ENCODE assay signal across 34 cellular contexts in genomic region chr1:179541774-179542173, GRCh38. TPM values are rescaled to one million over a fixed set of nuclear protein-coding genes. Genes with fewer than 3 reads are reported as not detected.
"Had no signal": no experiment of that assay in that cellular context is flagged by ENCODE, and none has a peak within 500 bp of the region (broad histone marks: within the 10 kb centered on the region; RNA-seq: fewer than 3 reads in every experiment).

No MANE protein-coding gene starts in this region.

- ATAC-seq: activated CD4-positive, alpha-beta T cell treated with anti-CD3 and anti-CD28 coated beads for 36 hours; activated CD4-positive, CD25-positive, alpha-beta regulatory T cell treated with anti-CD3 and anti-CD28 coated beads, Interleukin-2, amount 50 U/mL, for 24 hours; activated CD8-positive, alpha-beta memory T cell treated with anti-CD3 and anti-CD28 coated beads, Interleukin-2, amount 10 ng/mL, durations not matched to agents 7 days and 5 days; activated CD8-positive, alpha-beta T cell treated with anti-CD3 and anti-CD28 coated beads, Interleukin-2, amount 10 ng/mL, durations not matched to agents 7 days and 5 days; activated naive CD8-positive, alpha-beta T cell treated with anti-CD3 and anti-CD28 coated beads, Interleukin-2, amount 50 U/mL, for 24 hours; WTC11 had no signal

- H3K27me3 ChIP-seq: ascending aorta, cardiac muscle cell had no signal

- H3K4me1 ChIP-seq: ascending aorta had no signal

- FAIRE-seq: bronchial epithelial cell had no signal

- H3K9me3 ChIP-seq: ascending aorta had no signal

- H3K36me3 ChIP-seq: ascending aorta, cardiac muscle cell, WERI-Rb-1 had no signal

- H3K4me3 ChIP-seq: ascending aorta, cardiac muscle cell had no signal

- H3K27ac ChIP-seq: ascending aorta, cardiac muscle cell, WERI-Rb-1 had no signal

- DNase-seq: activated CD4-positive, alpha-beta memory T cell treated with anti-CD3 and anti-CD28 coated beads, Interleukin-2, amount 10 ng/mL, durations not matched to agents 7 days and 5 days; activated CD4-positive, alpha-beta T cell treated with anti-CD3 and anti-CD28 coated beads for 1 hour; activated CD4-positive, alpha-beta T cell treated with anti-CD3 and anti-CD28 coated beads for 36 hours; activated CD4-positive, alpha-beta T cell treated with anti-CD3 and anti-CD28 coated beads for 48 hours; activated CD4-positive, alpha-beta T cell treated with anti-CD3 and anti-CD28 coated beads, Interleukin-2, amount 10 ng/mL, durations not matched to agents 7 days and 5 days; activated CD4-positive, alpha-beta T cell treated with anti-CD3 and anti-CD28 coated beads, Interleukin-2, amount 50 U/mL, for 48 hours; activated CD4-positive, CD25-positive, alpha-beta regulatory T cell; activated CD8-positive, alpha-beta memory T cell treated with anti-CD3 and anti-CD28 coated beads for 24 hours; activated CD8-positive, alpha-beta memory T cell treated with anti-CD3 and anti-CD28 coated beads, Interleukin-2, amount 10 ng/mL, durations not matched to agents 7 days and 5 days; activated CD8-positive, alpha-beta memory T cell treated with anti-CD3 and anti-CD28 coated beads, Interleukin-2, amount 50 U/mL, for 48 hours; activated CD8-positive, alpha-beta T cell treated with anti-CD3 and anti-CD28 coated beads, Interleukin-2, amount 10 ng/mL, durations not matched to agents 7 days and 5 days; activated effector memory CD4-positive, alpha-beta T cell treated with Interleukin-2 at 50 U/mL for 16 hours; activated gamma-delta T cell; activated naive CD4-positive, alpha-beta T cell treated with anti-CD3 and anti-CD28 coated beads, Interleukin-2, amount 10 ng/mL, durations not matched to agents 7 days and 5 days; activated naive CD4-positive, alpha-beta T cell treated with Interleukin-2 at 50 U/mL for 16 hours; activated naive CD8-positive, alpha-beta T cell treated with anti-CD3 and anti-CD28 coated beads, Interleukin-2, amount 10 ng/mL, durations not matched to agents 7 days and 5 days; activated naive CD8-positive, alpha-beta T cell treated with anti-CD3 and anti-CD28 coated beads, Interleukin-2, amount 50 U/mL, for 24 hours; activated T-cell treated with anti-CD3 and anti-CD28 coated beads, Interleukin-2, amount 50 U/mL, for 24 hours; activated T-cell treated with anti-CD3 and anti-CD28 coated beads, Interleukin-2, amount 50 U/mL, for 48 hours; amygdala; anterior cingulate cortex; caudate nucleus; cerebellar nuclear complex; T-helper 1 cell; T-helper 2 cell; T-helper 9 cell; WERI-Rb-1 had no signal

RNA-seq across cellular contexts. Expression of gene NPHS2, which starts 34.0 kb away (rescaled TPM):
- total RNA-seq: activated CD4-positive, alpha-beta memory T cell treated with anti-CD3 and anti-CD28 coated beads, Interleukin-2, amount 10 ng/mL, durations not matched to agents 7 days and 5 days; activated CD4-positive, alpha-beta T cell treated with anti-CD3 and anti-CD28 coated beads for 36 hours; activated CD4-positive, alpha-beta T cell treated with anti-CD3 and anti-CD28 coated beads, Interleukin-2, amount 10 ng/mL, durations not matched to agents 7 days and 5 days; activated CD8-positive, alpha-beta memory T cell treated with anti-CD3 and anti-CD28 coated beads, Interleukin-2, amount 10 ng/mL, durations not matched to agents 7 days and 5 days; activated CD8-positive, alpha-beta T cell treated with anti-CD3 and anti-CD28 coated beads, Interleukin-2, amount 10 ng/mL, durations not matched to agents 7 days and 5 days; activated naive CD8-positive, alpha-beta T cell treated with anti-CD3 and anti-CD28 coated beads, Interleukin-2, amount 10 ng/mL, durations not matched to agents 7 days and 5 days; activated T-helper 2 cell treated with anti-CD3 and anti-CD28 coated beads, Interferon-gamma antibody, Interleukin-2, Interleukin-4, amounts not matched to agents 10 μg/mL and 5 μg/mL and 100 μg/mL, durations not matched to agents 14 hours and 24 hours and 36 hours; ascending aorta; bronchial epithelial cell; cardiac muscle cell; WTC11 had no signal
- polyA plus RNA-seq: adipose tissue, cardiac muscle cell had no signal

RNA-seq across cellular contexts. Expression of gene TDRD5, which starts 49.9 kb away (rescaled TPM):
- total RNA-seq: activated CD4-positive, alpha-beta memory T cell treated with anti-CD3 and anti-CD28 coated beads, Interleukin-2, amount 10 ng/mL, durations not matched to agents 7 days and 5 days; activated CD4-positive, alpha-beta T cell treated with anti-CD3 and anti-CD28 coated beads for 36 hours; activated CD4-positive, alpha-beta T cell treated with anti-CD3 and anti-CD28 coated beads, Interleukin-2, amount 10 ng/mL, durations not matched to agents 7 days and 5 days; activated CD8-positive, alpha-beta memory T cell treated with anti-CD3 and anti-CD28 coated beads, Interleukin-2, amount 10 ng/mL, durations not matched to agents 7 days and 5 days; activated CD8-positive, alpha-beta T cell treated with anti-CD3 and anti-CD28 coated beads, Interleukin-2, amount 10 ng/mL, durations not matched to agents 7 days and 5 days; activated naive CD8-positive, alpha-beta T cell treated with anti-CD3 and anti-CD28 coated beads, Interleukin-2, amount 10 ng/mL, durations not matched to agents 7 days and 5 days; activated T-helper 2 cell treated with anti-CD3 and anti-CD28 coated beads, Interferon-gamma antibody, Interleukin-2, Interleukin-4, amounts not matched to agents 10 μg/mL and 5 μg/mL and 100 μg/mL, durations not matched to agents 14 hours and 24 hours and 36 hours; ascending aorta; bronchial epithelial cell had no signal
- polyA plus RNA-seq: cardiac muscle cell had no signal
